18 cellular contexts compared by ENCODE assay signal in the genomic region with DNA sequence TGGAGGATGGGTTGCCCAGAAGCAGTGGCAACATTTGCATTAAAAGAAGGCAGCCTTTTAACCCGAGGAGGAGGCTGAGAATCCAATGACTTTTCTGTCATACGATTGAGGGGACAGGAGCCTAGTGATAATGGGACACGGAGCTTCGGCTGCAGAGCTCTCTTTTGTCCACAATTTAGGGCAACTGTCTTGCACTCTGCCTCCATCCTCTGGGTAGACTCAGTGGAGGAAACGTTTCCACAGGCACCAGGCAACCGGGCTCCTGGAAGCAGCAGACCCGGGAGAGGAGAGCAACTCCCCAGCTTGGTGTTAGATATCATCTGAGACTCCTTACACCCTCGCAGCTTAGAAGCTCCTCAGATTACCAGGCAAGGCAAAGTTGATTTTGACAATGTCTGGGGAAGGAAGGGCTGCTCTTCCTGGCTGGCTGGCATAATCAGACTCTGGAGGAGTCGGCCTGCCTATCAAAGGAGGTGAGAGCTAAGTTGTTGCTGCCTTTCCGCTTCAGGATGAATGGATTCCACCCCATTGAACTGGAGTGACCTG. TPM values are rescaled to one million over a fixed set of nuclear protein-coding genes. Genes with fewer than 3 reads are reported as not detected.
DNase-seq lines count a peak whose midpoint lies in the region; ATAC-seq, FAIRE-seq and TF ChIP-seq lines count a peak whose summit lies in the region.
"Had no signal": no experiment of that assay in that cellular context is flagged by ENCODE, and none has a peak within 500 bp of the region (broad histone marks: within the 10 kb centered on the region; RNA-seq: fewer than 3 reads in every experiment).

No MANE protein-coding gene starts in this region.

- no peaks in the 10 kb centered on the region for H3K36me3 ChIP-seq in thyroid gland
- H3K36me3 ChIP-seq in SJCRH30 = no peaks in the 10 kb centered on the region
- H3K36me3 ChIP-seq: HAP-1 had no signal

- no peaks in the 10 kb centered on the region for H3K27me3 ChIP-seq in thyroid gland
- no peaks in the 10 kb centered on the region for H3K27me3 ChIP-seq in SJCRH30

- WGBS in thyroid gland, 2 donors = 58 to 68% methylated on average over 10 of the region's 10 CpGs

- DNase-seq in NCI-H2171 treated with DMSO at 0.1 percent for 48 hours (lab: John Stamatoyannopoulos, UW) = peak; percentile 6
- DNase-seq in NCI-H2171 (lab: John Stamatoyannopoulos, UW) = no peak
- peak; percentile 10 for DNase-seq in mucosa of gallbladder (ENCODE audit: low spot score)
- DNase-seq in thyroid gland = peak in 1 of 2 donors; percentile 6
- DNase-seq in GM12892 (ENCODE audit: insufficient read length) = no peak
- no peak for DNase-seq in SJCRH30
- DNase-seq: 8988T; activated B cell treated with CpG ODN at 0.5 μM for 24 hours; activated CD8-positive, alpha-beta memory T cell treated with anti-CD3 and anti-CD28 coated beads, Interleukin-2, amount 50 U/mL, for 4 hours; central memory CD4-positive, alpha-beta T cell; glutamatergic neuron; MM.1S; natural killer cell had no signal

- no peak for FAIRE-seq in GM12892 (lab: Jason Lieb, UNC)

- H3K9me3 ChIP-seq in thyroid gland = no peaks in the 10 kb centered on the region
- H3K9me3 ChIP-seq in SJCRH30 (replicated peaks) = peaks cover 11% of the 10 kb centered on the region

- H3K4me3 ChIP-seq in thyroid gland (replicated peaks in 1 of 3) (no peak overlapping the region), SJCRH30 (no peak overlapping the region)
- H3K4me3 ChIP-seq: HAP-1 had no signal

- H3K4me1 ChIP-seq in thyroid gland (peaks cover 12 to 32% of the 10 kb centered on the region in 2 donors), SJCRH30 (peaks cover 12% of the 10 kb centered on the region)

- TF ChIP-seq CTCF in VCaP (conservative IDR thresholded peaks at IDR 0.05) (no peak), thyroid gland (IDR thresholded peaks at IDR 0.05) (no peak)

- peak overlapping the region; percentile 90 for H3K27ac ChIP-seq in VCaP
- H3K27ac ChIP-seq in thyroid gland = peak overlapping the region; percentile 85 to 94 (median 89)
- no peak overlapping the region for H3K27ac ChIP-seq in SJCRH30

- intact Hi-C loops in thyroid gland (cut with DNase I) = no loop called here

- ATAC-seq in HG03520 (IDR thresholded peaks at IDR 0.05; ENCODE audit: unreplicated experiment) = no peak
- ATAC-seq: activated naive CD4-positive, alpha-beta T cell treated with anti-CD3 and anti-CD28 coated beads, Interleukin-2, amount 50 U/mL, for 72 hours; natural killer cell had no signal

- TF ChIP-seq POLR2A in thyroid gland (IDR thresholded peaks at IDR 0.05) (no peak), GM12892 (IDR thresholded peaks at IDR 0.05; ENCODE audit: low read depth, low read length) (no peak)

RNA-seq across cellular contexts. Expression of gene RNU6-1, which starts 43.5 kb away (rescaled TPM):
- not detected for total RNA-seq in mucosa of gallbladder
- not detected for total RNA-seq in thyroid gland
- polyA plus RNA-seq in GM12892 (2012; ENCODE audit: missing spikeins) = not detected
- not detected in 2 replicates for total RNA-seq in SJCRH30 (2014; rRNA removed; shearing (Covaris generic))
- total RNA-seq: activated B cell treated with CpG ODN at 0.5 μM for 24 hours; activated naive CD4-positive, alpha-beta T cell treated with anti-CD3 and anti-CD28 coated beads, Interleukin-2, amount 50 U/mL, for 72 hours; kidney epithelial cell; natural killer cell had no signal

RNA-seq across cellular contexts. Expression of gene SKOR1, which starts 58.0 kb away (rescaled TPM):
- 0.43 TPM for total RNA-seq in mucosa of gallbladder
- total RNA-seq in thyroid gland = 1 to 10 TPM in 1 of 4 donors, under 1 TPM in 3; 0.49 to 1.2 (median 0.85) TPM
- not detected for polyA plus RNA-seq in GM12892 (2012; ENCODE audit: missing spikeins)
- total RNA-seq in SJCRH30 (2014; rRNA removed; shearing (Covaris generic)) = 3.1 and 4.5 TPM in 2 replicates
- total RNA-seq: kidney epithelial cell had no signal

Comparison
In these comparisons a context has a peak if more than half of its experiments do, and no peak if none do; other contexts are left out.
1. DNase-seq: peak in NCI-H2171 treated with DMSO at 0.1 percent for 48 hours (single experiment) and mucosa of gallbladder (single experiment); none in NCI-H2171 (single experiment), GM12892 (single experiment) and SJCRH30 (0 of 2).